ENCODE assay signal across 24 cellular contexts in the genomic region with DNA sequence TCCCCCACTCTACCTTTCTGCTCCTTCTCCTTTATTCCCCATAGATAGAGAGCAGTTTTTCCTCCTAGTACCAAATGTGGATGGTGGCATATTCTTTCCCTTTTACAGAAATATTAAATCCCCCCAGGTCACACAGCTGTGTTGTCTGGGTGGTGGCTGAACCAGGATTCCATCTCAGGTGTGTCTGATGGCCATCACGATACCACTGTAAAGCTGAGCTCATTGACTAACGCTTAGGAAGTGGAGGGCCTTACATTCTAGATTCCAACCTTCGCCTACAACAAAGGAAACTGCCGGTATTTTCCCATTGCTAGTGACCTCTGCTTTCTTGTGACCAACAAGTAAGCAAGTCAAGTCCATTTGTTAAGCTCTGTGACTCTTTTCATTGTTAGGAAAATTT.
"Had no signal": no experiment of that assay in that cellular context is flagged by ENCODE, and none has a peak within 500 bp of the region (broad histone marks: within the 10 kb centered on the region; RNA-seq: fewer than 3 reads in every experiment).

No MANE protein-coding gene starts in this region.

- H3K36me3 ChIP-seq: heart right ventricle, left lung, lower lobe of right lung, right atrium auricular region, right lobe of liver, tibial nerve, vagina had no signal

- H3K4me3 Mint-ChIP-seq: naive thymus-derived CD8-positive, alpha-beta T cell; nephron; neural crest cell; stimulated activated memory B cell treated with anti-CD40 and anti-IgM and Interleukin-4, amounts not matched to agents 10 μg/mL and 1 μg/mL and 100 μg/mL, for 72 hours; stimulated activated naive CD8-positive, alpha-beta T cell treated with anti-CD3 and anti-CD28 coated beads, Interleukin-15, amount 100 ng/mL, for 72 hours had no signal

- H3K79me2 ChIP-seq: hepatocyte had no signal

- H3K4me1 Mint-ChIP-seq: naive thymus-derived CD8-positive, alpha-beta T cell; neural crest cell; stimulated activated naive CD8-positive, alpha-beta T cell treated with anti-CD3 and anti-CD28 coated beads, Interleukin-15, amount 100 ng/mL, for 72 hours had no signal

- H3K4me2 ChIP-seq: hepatocyte, smooth muscle cell had no signal

- H3K4me1 ChIP-seq: left lung, lower lobe of right lung, right atrium auricular region, right lobe of liver had no signal

- H3K27me3 ChIP-seq: heart right ventricle, hepatocyte, left lung, right atrium auricular region, right lobe of liver, tibial nerve, vagina had no signal

- H2AFZ ChIP-seq: hepatocyte had no signal

- H3K27ac ChIP-seq: hepatocyte, left lung, lower lobe of right lung, right atrium auricular region, right lobe of liver, tibial nerve had no signal

- DNase-seq: heart right ventricle; kidney glomerular epithelial cell; left cardiac atrium; left lung; lower lobe of right lung; mammary epithelial cell; mesenchymal stem cell; naive thymus-derived CD8-positive, alpha-beta T cell; stimulated activated CD4-positive, alpha-beta T cell treated with anti-CD3 and anti-CD28 coated beads, Interleukin-1b, Interleukin-23, amount 100 ng/mL, for 48 hours; stimulated activated CD4-positive, alpha-beta T cell treated with anti-CD3 and anti-CD28 coated beads, Interleukin-2, amount 100 ng/mL, for 48 hours; stimulated activated CD4-positive, alpha-beta T cell treated with anti-CD3 and anti-CD28 coated beads, Interleukin-4, amount 100 ng/mL, for 4 hours; stimulated activated CD8-positive, alpha-beta memory T cell treated with anti-CD3 and anti-CD28 coated beads, Interleukin-4, amount 100 ng/mL, for 48 hours; stimulated activated naive CD4-positive, alpha-beta T cell treated with Interleukin-2 at 50 U/mL for 16 hours; stimulated activated naive CD8-positive, alpha-beta T cell treated with anti-CD3 and anti-CD28 coated beads, Interleukin-15, amount 100 ng/mL, for 72 hours had no signal

- ATAC-seq: left cardiac atrium; naive thymus-derived CD8-positive, alpha-beta T cell; stimulated activated memory B cell treated with anti-CD40 and anti-IgM and Interleukin-4, amounts not matched to agents 10 μg/mL and 1 μg/mL and 100 μg/mL, for 72 hours; stimulated activated naive CD8-positive, alpha-beta T cell treated with anti-CD3 and anti-CD28 coated beads, Interleukin-15, amount 100 ng/mL, for 72 hours had no signal

- H3K36me3 Mint-ChIP-seq: naive thymus-derived CD8-positive, alpha-beta T cell; stimulated activated memory B cell treated with anti-CD40 and anti-IgM and Interleukin-4, amounts not matched to agents 10 μg/mL and 1 μg/mL and 100 μg/mL, for 72 hours had no signal

- H3K27me3 Mint-ChIP-seq: naive thymus-derived CD8-positive, alpha-beta T cell; stimulated activated memory B cell treated with anti-CD40 and anti-IgM and Interleukin-4, amounts not matched to agents 10 μg/mL and 1 μg/mL and 100 μg/mL, for 72 hours; stimulated activated naive CD8-positive, alpha-beta T cell treated with anti-CD3 and anti-CD28 coated beads, Interleukin-15, amount 100 ng/mL, for 72 hours had no signal

- H3K27ac Mint-ChIP-seq: progenitor cell of endocrine pancreas; stimulated activated memory B cell treated with anti-CD40 and anti-IgM and Interleukin-4, amounts not matched to agents 10 μg/mL and 1 μg/mL and 100 μg/mL, for 72 hours; stimulated activated naive CD8-positive, alpha-beta T cell treated with anti-CD3 and anti-CD28 coated beads, Interleukin-15, amount 100 ng/mL, for 72 hours had no signal

- H3K9me3 Mint-ChIP-seq: nephron; neural crest cell; stimulated activated memory B cell treated with anti-CD40 and anti-IgM and Interleukin-4, amounts not matched to agents 10 μg/mL and 1 μg/mL and 100 μg/mL, for 72 hours; stimulated activated naive CD8-positive, alpha-beta T cell treated with anti-CD3 and anti-CD28 coated beads, Interleukin-15, amount 100 ng/mL, for 72 hours had no signal

- H3K9me3 ChIP-seq: heart right ventricle, left lung, lower lobe of right lung, right atrium auricular region, right lobe of liver, tibial nerve, vagina had no signal

- H3K4me3 ChIP-seq: heart right ventricle, hepatocyte, left lung, lower lobe of right lung, right atrium auricular region, right lobe of liver, smooth muscle cell, tibial nerve, vagina had no signal
